Comparison of ENCODE assay signal across 18 cellular contexts in genomic region chrX:80576267-80576666, GRCh38.
DNase-seq lines count a peak whose midpoint lies in the region; ATAC-seq, FAIRE-seq and TF ChIP-seq lines count a peak whose summit lies in the region.
"Had no signal": no experiment of that assay in that cellular context is flagged by ENCODE, and none has a peak within 500 bp of the region (broad histone marks: within the 10 kb centered on the region; RNA-seq: fewer than 3 reads in every experiment).

No MANE protein-coding gene starts in this region.

- no peak overlapping the region for H3K4me2 ChIP-seq in K562 (ENCODE audit: insufficient read depth, low read length)
- H3K4me2 ChIP-seq: GM23338 had no signal

- H3K27ac Mint-ChIP-seq in nephron progenitor cell: peak overlapping the region; percentile 54
- H3K27ac Mint-ChIP-seq: GM23338, H9, HFFc6 had no signal

- no TSS peak for BruUV-seq in K562 (replicated peaks; lab: Mats Ljungman, UMichigan)

- H3K27ac ChIP-seq in K562 (ENCODE audit: extremely low read depth, low read depth, low read length) (no peak overlapping the region), prostate gland (no peak overlapping the region)

- DNase-seq in OCI-M1 (lab: John Stamatoyannopoulos, UW) (peak; percentile 6), K562 (ENCODE audit: extremely low read depth in 1 of 4, low spot score in 3 of 4) (no peak), nephron progenitor cell (no peak), foreskin melanocyte (no peak), prostate gland (ENCODE audit: low spot score) (no peak)
- DNase-seq: C1 segment of cervical spinal cord; Calu3; CD4-positive, alpha-beta memory T cell; COR-L47; DMS79 treated with DMSO at 0.1 percent for 48 hours; GF-D8; H9; HFFc6 had no signal

- in situ Hi-C loops in K562 (cut with MboI): loop anchor here (25.0 kb wide), 1 partner anchor 289 kb away; no protein-coding TSS in a partner anchor

- no peak overlapping the region for H3K4me3 ChIP-seq in K562
- no peak overlapping the region for H3K4me3 ChIP-seq in prostate gland
- H3K4me3 ChIP-seq: GM23338 had no signal

- TF ChIP-seq POLR2A in K562 (conservative IDR thresholded peaks at IDR 0.05) (no peak), prostate gland (IDR thresholded peaks at IDR 0.05) (no peak)

- no peaks in the 10 kb centered on the region for H4K20me1 ChIP-seq in K562 (replicated peaks; ENCODE audit: control insufficient read depth, insufficient read depth, low read length)

- H3K36me3 ChIP-seq in K562 (ENCODE audit: control insufficient read depth, insufficient read depth, low read length) (no peaks in the 10 kb centered on the region), prostate gland (no peaks in the 10 kb centered on the region)

- H3K4me3 Mint-ChIP-seq in nephron progenitor cell: no peak overlapping the region
- H3K4me3 Mint-ChIP-seq: CD4-positive, alpha-beta memory T cell; GM23338; H9; HFFc6 had no signal

- H2AFZ ChIP-seq in K562 (ENCODE audit: low read depth, low read length): no peak overlapping the region
- H2AFZ ChIP-seq: GM23338 had no signal

- H3K9ac ChIP-seq in K562 (ENCODE audit: insufficient read depth in 1 of 2, low read depth in 2 of 2, low read length in 2 of 2): no peak overlapping the region

- TF ChIP-seq CTCF in K562 (IDR thresholded peaks at IDR 0.05 in 2 of 3, conservative IDR thresholded peaks at IDR 0.05 in 1 of 3; ENCODE audit: insufficient read depth in 2 of 3, low read depth in 1 of 3, low read length in 3 of 3) (no peak), nephron progenitor cell (IDR thresholded peaks at IDR 0.05) (no peak), prostate gland (IDR thresholded peaks at IDR 0.05) (no peak)

- H3K4me1 ChIP-seq in K562 (replicated peaks in 1 of 2; ENCODE audit: control insufficient read depth in 2 of 2, insufficient read depth in 2 of 2, low read length in 2 of 2) (no peaks in the 10 kb centered on the region; a peak in 1 of 5 replicates), prostate gland (replicated peaks) (no peaks in the 10 kb centered on the region)

- peaks cover 12% of the 10 kb centered on the region for H3K4me1 Mint-ChIP-seq in nephron progenitor cell

- peaks cover 6% of the 10 kb centered on the region for H3K36me3 Mint-ChIP-seq in nephron progenitor cell (ENCODE audit: low read depth)
- H3K36me3 Mint-ChIP-seq: CD4-positive, alpha-beta memory T cell had no signal

- CTCF ChIA-PET in K562 (lab: Yijun Ruan, JAX; ENCODE audit: low intra/inter-chr PET ratio): no interaction called here

- intact Hi-C loops in K562 (cut with micrococcal nuclease) (loop anchor here (5.0 kb wide), 2 partner anchors 64 to 339 kb away; no protein-coding TSS in a partner anchor), prostate gland (cut with DNase I) (loop anchor here (5.0 kb wide), 2 partner anchors 144 to 294 kb away; no protein-coding TSS in a partner anchor)

- TF ChIP-seq RAD21 in K562 (CRISPR knock-in tag; conservative IDR thresholded peaks at IDR 0.05 in 1 of 2, IDR thresholded peaks at IDR 0.05 in 1 of 2): no peak

- peaks cover 3% of the 10 kb centered on the region for H3K27me3 Mint-ChIP-seq in nephron progenitor cell (ENCODE audit: low read depth, poor library complexity)
- H3K27me3 Mint-ChIP-seq: CD4-positive, alpha-beta memory T cell had no signal

- no peaks in the 10 kb centered on the region; the same call in 1 of the 2 replicates for H3K9me3 ChIP-seq in K562 (replicated peaks; ENCODE audit: control insufficient read depth, insufficient read depth, low read depth, low read length)
- H3K9me3 ChIP-seq in prostate gland: no peaks in the 10 kb centered on the region

- ATAC-seq in K562 (no peak), HG03097 (IDR thresholded peaks at IDR 0.05; ENCODE audit: low FRiP score, unreplicated experiment) (no peak)
- ATAC-seq: HCT116 had no signal

- no peaks in the 10 kb centered on the region for H3K9me1 ChIP-seq in K562 (ENCODE audit: control insufficient read depth, insufficient read depth, low read length)

- POLR2A ChIA-PET in K562 (lab: Yijun Ruan, JAX): no interaction called here

- H3K27me3 ChIP-seq in K562 (ENCODE audit: control insufficient read depth in 2 of 2, insufficient read depth in 2 of 2, low read length in 2 of 2): no peaks in the 10 kb centered on the region
- no peaks in the 10 kb centered on the region for H3K27me3 ChIP-seq in prostate gland (replicated peaks; ENCODE audit: insufficient read depth)

- FAIRE-seq in K562 (lab: Jason Lieb, UNC): no peak
- FAIRE-seq: GM12891, GM18507 had no signal

- no peaks in the 10 kb centered on the region for H3K79me2 ChIP-seq in K562 (ENCODE audit: control insufficient read depth, insufficient read depth, low read length)

- peaks cover 54% of the 10 kb centered on the region for H3K9me3 Mint-ChIP-seq in nephron progenitor cell
- H3K9me3 Mint-ChIP-seq: CD4-positive, alpha-beta memory T cell had no signal

- no peak for TF ChIP-seq EP300 in K562 (IDR thresholded peaks at IDR 0.05; ENCODE audit: low read length)

TF ChIP-seq in K562, 482 proteins besides CTCF, POLR2A, EP300 and RAD21:
- peak; percentile 26; the same call in 1 of the 2 replicates for TF ChIP-seq CEBPB (tag; IDR thresholded peaks at IDR 0.05)
- TF ChIP-seq CBFA2T2 (conservative IDR thresholded peaks at IDR 0.05): no peak
